Comparison of ENCODE assay signal across 9 cellular contexts in the genomic region with DNA sequence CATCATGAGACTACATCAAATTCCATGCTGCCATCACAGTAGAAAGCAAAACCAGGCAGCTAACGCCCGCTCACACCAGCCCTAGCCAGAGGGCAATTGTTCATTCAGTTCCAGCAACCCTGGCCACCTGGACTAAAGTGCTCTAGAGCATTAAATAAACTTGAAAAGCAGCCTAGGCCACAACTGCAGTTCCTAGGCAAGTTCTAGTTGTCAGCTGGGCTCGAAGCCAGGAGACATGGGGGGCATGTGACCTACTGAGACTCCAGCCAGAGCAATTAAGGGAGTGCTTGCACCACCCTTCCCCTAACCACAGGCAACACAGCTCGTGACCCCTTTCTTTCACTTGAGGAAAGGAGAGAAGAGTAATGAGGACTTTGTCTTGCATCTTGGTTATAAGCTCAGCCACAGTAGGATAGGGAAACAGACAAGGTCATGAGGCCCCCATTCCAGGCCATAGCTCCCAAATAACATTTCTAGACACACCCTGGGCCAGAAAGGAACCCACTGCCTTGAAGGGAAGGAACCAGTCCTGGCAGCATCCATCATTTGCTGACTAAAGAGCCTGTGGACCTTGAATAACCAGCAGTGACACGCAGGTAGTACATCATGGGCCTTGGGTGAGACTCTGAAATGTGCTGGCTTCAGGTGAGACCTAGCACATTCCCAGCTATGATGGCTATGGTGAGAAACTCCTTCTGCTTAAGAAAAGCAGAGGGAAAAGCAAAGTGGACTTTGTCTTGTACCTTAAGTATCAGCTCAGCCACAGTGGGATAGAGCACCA.
DNase-seq lines count a peak whose midpoint lies in the region; TF ChIP-seq lines count a peak whose summit lies in the region.
"Had no signal": no experiment of that assay in that cellular context is flagged by ENCODE, and none has a peak within 500 bp of the region (broad histone marks: within the 10 kb centered on the region; RNA-seq: fewer than 3 reads in every experiment).

No MANE protein-coding gene starts in this region.

- no peak overlapping the region for H3K9ac ChIP-seq in Loucy (ENCODE audit: low read depth, low read length, poor library complexity, severe bottlenecking)

- peaks cover 12% of the 10 kb centered on the region for H3K4me1 ChIP-seq in Loucy (ENCODE audit: insufficient read depth, low read length, poor library complexity, severe bottlenecking)

- H3K4me3 ChIP-seq in AG09309 (ENCODE audit: control insufficient read depth, low read depth, low read length) = no peak overlapping the region
- no peak overlapping the region for H3K4me3 ChIP-seq in Loucy (ENCODE audit: low read length, poor library complexity, severe bottlenecking)
- H3K4me3 ChIP-seq in brain microvascular endothelial cell (ENCODE audit: low read depth, low read length) = no peak overlapping the region
- H3K4me3 ChIP-seq: ovary had no signal

- DNase-seq in AG09309 (ENCODE audit: low read depth) (peak; percentile 10), brain microvascular endothelial cell (peak; percentile 24), AG08395 (ENCODE audit: low spot score) (no peak), NCI-H345 (lab: John Stamatoyannopoulos, UW) (no peak), SW480 (ENCODE audit: low spot score) (no peak), NCI-H2081 treated with DMSO at 0.1 percent for 48 hours (lab: John Stamatoyannopoulos, UW) (no peak)

- in situ Hi-C loops in brain microvascular endothelial cell (cut with HindIII; ENCODE audit: low pct_ligation_motif_present, low sequenced_read_pairs) = no loop called here

- 0 out of 2 replicates have a peak, but pooled peaks cover 6% of the 10 kb centered on the region for H3K79me2 ChIP-seq in Loucy (ENCODE audit: insufficient read depth, low read length)

- H2AFZ ChIP-seq in Loucy (ENCODE audit: low read length) = no peak overlapping the region

- TF ChIP-seq CTCF in AG09309 (IDR thresholded peaks at IDR 0.05; ENCODE audit: control insufficient read depth, insufficient read depth, low read depth, low read length, missing control alignments) = no peak
- no peak for TF ChIP-seq CTCF in Loucy (conservative IDR thresholded peaks at IDR 0.05; ENCODE audit: low read length)
- TF ChIP-seq CTCF in brain microvascular endothelial cell (IDR thresholded peaks at IDR 0.05; ENCODE audit: low read depth, low read length, missing control alignments) = no peak

- H4K20me1 ChIP-seq in Loucy (ENCODE audit: insufficient read depth, low read length, poor library complexity, severe bottlenecking) = peaks cover 3% of the 10 kb centered on the region

- peaks cover 9% of the 10 kb centered on the region; the same call in 1 of the 2 replicates for H3K36me3 ChIP-seq in Loucy (ENCODE audit: insufficient read depth, low read length)
- H3K36me3 ChIP-seq in brain microvascular endothelial cell (replicated peaks) = no peaks in the 10 kb centered on the region
- H3K36me3 ChIP-seq: ovary had no signal

- no peaks in the 10 kb centered on the region for H3F3A ChIP-seq in Loucy (ENCODE audit: low read depth)

- H3K27me3 ChIP-seq in Loucy (ENCODE audit: insufficient read depth, low read length, poor library complexity, severe bottlenecking) (no peaks in the 10 kb centered on the region), brain microvascular endothelial cell (replicated peaks) (no peaks in the 10 kb centered on the region), layer of hippocampus (ENCODE audit: control insufficient read depth, insufficient read depth, low read length) (no peaks in the 10 kb centered on the region)
- H3K27me3 ChIP-seq: ovary had no signal

- no peaks in the 10 kb centered on the region for H3K9me2 ChIP-seq in Loucy (replicated peaks; ENCODE audit: low read depth, low read length)

- peaks cover 16% of the 10 kb centered on the region for H3K9me3 ChIP-seq in Loucy (ENCODE audit: insufficient read depth, low read depth, low read length)
- H3K9me3 ChIP-seq: ovary had no signal

- H3K27ac ChIP-seq in brain microvascular endothelial cell (no peak overlapping the region), layer of hippocampus (ENCODE audit: low read depth, low read length) (peak overlapping the region; percentile 31)
- H3K27ac ChIP-seq: ovary had no signal

- H3K4me2 ChIP-seq in Loucy (ENCODE audit: low read depth, low read length, poor library complexity, severe bottlenecking) = peak overlapping the region; percentile 26

Comparison
In these comparisons a context has a peak if more than half of its experiments do, and no peak if none do; other contexts are left out.
1. DNase-seq: peak in AG09309 (single experiment) and brain microvascular endothelial cell (single experiment); none in AG08395 (single experiment), NCI-H345 (single experiment), SW480 (single experiment) and NCI-H2081 treated with DMSO at 0.1 percent for 48 hours (single experiment).